Comparison of ENCODE assay signal across 29 cellular contexts in the genomic region with DNA sequence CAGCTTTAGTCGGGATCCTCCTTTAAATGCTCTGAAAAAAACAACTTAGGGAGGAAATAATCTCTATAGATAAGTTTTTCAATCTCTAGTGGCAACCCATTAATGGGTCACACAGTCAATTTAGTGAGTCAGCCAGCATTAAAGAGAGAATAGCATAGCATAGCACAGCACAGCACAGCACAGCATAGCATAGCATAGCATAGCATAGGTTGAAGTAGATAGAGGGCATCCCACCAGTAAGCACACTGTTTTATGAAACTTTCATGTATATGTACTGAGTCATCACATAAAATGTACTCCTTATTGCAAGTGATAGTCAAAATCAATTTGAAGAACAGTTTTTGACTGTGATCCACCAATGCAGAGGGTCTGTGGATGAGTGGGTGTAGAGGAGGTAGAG.
"Had no signal": no experiment of that assay in that cellular context is flagged by ENCODE, and none has a peak within 500 bp of the region (broad histone marks: within the 10 kb centered on the region; RNA-seq: fewer than 3 reads in every experiment).

No MANE protein-coding gene starts in this region.

- H3K27ac Mint-ChIP-seq: activated CD4-positive, alpha-beta memory T cell treated with anti-CD3 and anti-CD28 coated beads, Interleukin-2, amount 10 ng/mL, durations not matched to agents 7 days and 5 days; activated CD4-positive, alpha-beta T cell treated with anti-CD3 and anti-CD28 coated beads, Interleukin-2, amount 10 ng/mL, durations not matched to agents 7 days and 5 days; activated naive CD4-positive, alpha-beta T cell treated with anti-CD3 and anti-CD28 coated beads, Interleukin-2, amount 10 ng/mL, durations not matched to agents 7 days and 5 days; activated naive CD8-positive, alpha-beta T cell treated with anti-CD3 and anti-CD28 coated beads, Interleukin-2, amount 10 ng/mL, durations not matched to agents 7 days and 5 days; activated T-cell treated with anti-CD3 and anti-CD28 coated beads, Interleukin-2, amount 50 U/mL, for 72 hours; activated T-helper 2 cell treated with anti-CD3 and anti-CD28 coated beads, Interferon-gamma antibody, Interleukin-2, Interleukin-4, amounts not matched to agents 10 μg/mL and 5 μg/mL and 100 μg/mL, durations not matched to agents 14 hours and 24 hours and 36 hours; T-cell had no signal

- H3K27me3 ChIP-seq: ascending aorta, body of pancreas, Peyer's patch, SJSA1 had no signal

- H3K4me3 ChIP-seq: ascending aorta, body of pancreas, Peyer's patch, SJSA1 had no signal

- H3K4me1 ChIP-seq: ascending aorta, body of pancreas, Peyer's patch, SJSA1 had no signal

- H3K9me3 ChIP-seq: ascending aorta, body of pancreas, Peyer's patch, SJSA1 had no signal

- H3K9me3 Mint-ChIP-seq: activated CD4-positive, alpha-beta T cell treated with anti-CD3 and anti-CD28 coated beads, Interleukin-2, amount 10 ng/mL, durations not matched to agents 7 days and 5 days; activated naive CD4-positive, alpha-beta T cell treated with anti-CD3 and anti-CD28 coated beads, Interleukin-2, amount 10 ng/mL, durations not matched to agents 7 days and 5 days; activated naive CD8-positive, alpha-beta T cell treated with anti-CD3 and anti-CD28 coated beads, Interleukin-2, amount 10 ng/mL, durations not matched to agents 7 days and 5 days; activated T-helper 2 cell treated with anti-CD3 and anti-CD28 coated beads, Interferon-gamma antibody, Interleukin-2, Interleukin-4, amounts not matched to agents 10 μg/mL and 5 μg/mL and 100 μg/mL, durations not matched to agents 14 hours and 24 hours and 36 hours had no signal

- H3K36me3 ChIP-seq: ascending aorta, Peyer's patch, SJSA1 had no signal

- H3K4me3 Mint-ChIP-seq: activated CD4-positive, alpha-beta memory T cell treated with anti-CD3 and anti-CD28 coated beads, Interleukin-2, amount 10 ng/mL, durations not matched to agents 7 days and 5 days; activated CD4-positive, alpha-beta T cell treated with anti-CD3 and anti-CD28 coated beads, Interleukin-2, amount 10 ng/mL, durations not matched to agents 7 days and 5 days; activated naive CD4-positive, alpha-beta T cell treated with anti-CD3 and anti-CD28 coated beads, Interleukin-2, amount 10 ng/mL, durations not matched to agents 7 days and 5 days; activated naive CD8-positive, alpha-beta T cell treated with anti-CD3 and anti-CD28 coated beads, Interleukin-2, amount 10 ng/mL, durations not matched to agents 7 days and 5 days; activated T-cell treated with anti-CD3 and anti-CD28 coated beads, Interleukin-2, amount 50 U/mL, for 72 hours; T-cell had no signal

- H3K36me3 Mint-ChIP-seq: activated naive CD4-positive, alpha-beta T cell treated with anti-CD3 and anti-CD28 coated beads, Interleukin-2, amount 10 ng/mL, durations not matched to agents 7 days and 5 days; activated naive CD8-positive, alpha-beta T cell treated with anti-CD3 and anti-CD28 coated beads, Interleukin-2, amount 10 ng/mL, durations not matched to agents 7 days and 5 days; T-cell had no signal

- H3K27me3 Mint-ChIP-seq: activated CD4-positive, alpha-beta memory T cell treated with anti-CD3 and anti-CD28 coated beads, Interleukin-2, amount 10 ng/mL, durations not matched to agents 7 days and 5 days; activated CD4-positive, alpha-beta T cell treated with anti-CD3 and anti-CD28 coated beads, Interleukin-2, amount 10 ng/mL, durations not matched to agents 7 days and 5 days; activated naive CD4-positive, alpha-beta T cell treated with anti-CD3 and anti-CD28 coated beads, Interleukin-2, amount 10 ng/mL, durations not matched to agents 7 days and 5 days; activated naive CD8-positive, alpha-beta T cell treated with anti-CD3 and anti-CD28 coated beads, Interleukin-2, amount 10 ng/mL, durations not matched to agents 7 days and 5 days; T-cell had no signal

- H3K27ac ChIP-seq: ascending aorta, body of pancreas, Peyer's patch, RWPE1, SJSA1, VCaP had no signal

- H3K4me1 Mint-ChIP-seq: activated CD4-positive, alpha-beta memory T cell treated with anti-CD3 and anti-CD28 coated beads, Interleukin-2, amount 10 ng/mL, durations not matched to agents 7 days and 5 days; activated CD4-positive, alpha-beta T cell treated with anti-CD3 and anti-CD28 coated beads, Interleukin-2, amount 10 ng/mL, durations not matched to agents 7 days and 5 days; activated naive CD4-positive, alpha-beta T cell treated with anti-CD3 and anti-CD28 coated beads, Interleukin-2, amount 10 ng/mL, durations not matched to agents 7 days and 5 days; activated naive CD8-positive, alpha-beta T cell treated with anti-CD3 and anti-CD28 coated beads, Interleukin-2, amount 10 ng/mL, durations not matched to agents 7 days and 5 days; T-cell had no signal

- DNase-seq: activated CD4-positive, alpha-beta memory T cell treated with anti-CD3 and anti-CD28 coated beads, Interleukin-2, amount 10 ng/mL, durations not matched to agents 7 days and 5 days; activated CD4-positive, alpha-beta T cell treated with anti-CD3 and anti-CD28 coated beads, Interleukin-2, amount 10 ng/mL, durations not matched to agents 7 days and 5 days; activated CD4-positive, CD25-positive, alpha-beta regulatory T cell; activated gamma-delta T cell treated with Interleukin-2 at 50 U/mL for 16 hours; activated naive CD4-positive, alpha-beta T cell treated with anti-CD3 and anti-CD28 coated beads, Interleukin-2, amount 10 ng/mL, durations not matched to agents 7 days and 5 days; activated naive CD8-positive, alpha-beta T cell treated with anti-CD3 and anti-CD28 coated beads, Interleukin-2, amount 10 ng/mL, durations not matched to agents 7 days and 5 days; activated T-cell treated with anti-CD3 and anti-CD28 coated beads for 4 hours; activated T-cell treated with anti-CD3 and anti-CD28 coated beads, Interleukin-2, amount 50 U/mL, for 72 hours; body of pancreas; central memory CD4-positive, alpha-beta T cell; Karpas-422; MM.1S; NCI-H1105; NCI-H1436; NCI-H1694 treated with DMSO at 0.1 percent for 48 hours; NCI-H2029 treated with DMSO at 0.1 percent for 48 hours; NCI-H510A treated with DMSO at 0.1 percent for 48 hours; NCI-H69; NK-92 treated with Interleukin-12 subunit alpha and Interleukin-12 subunit beta, amount 100 ng/mL, for 24 hours; OCI-M1; Peyer's patch; SHP77; T-cell; T-helper 2 cell had no signal
